In genomic region chr2:15436195-15436594, GRCh38 we compare ENCODE assay signal across 28 cellular contexts.
"Had no signal": no experiment of that assay in that cellular context is flagged by ENCODE, and none has a peak within 500 bp of the region (broad histone marks: within the 10 kb centered on the region; RNA-seq: fewer than 3 reads in every experiment).

No MANE protein-coding gene starts in this region.

- H3K27me3 Mint-ChIP-seq: naive thymus-derived CD8-positive, alpha-beta T cell; stimulated activated naive CD8-positive, alpha-beta T cell treated with anti-CD3 and anti-CD28 coated beads, Interleukin-15, Interleukin-2, amounts not matched to agents 100 ng/mL and 50 ng/mL, for 24 hours had no signal

- H2AFZ ChIP-seq: parathyroid adenoma had no signal

- H3K36me3 ChIP-seq: left lung, neutrophil, right atrium auricular region, suprapubic skin, thoracic aorta, tibial artery, upper lobe of right lung had no signal

- H3K27ac ChIP-seq: left lung, lower lobe of right lung, neutrophil, parathyroid adenoma, psoas muscle, right atrium auricular region, skin epidermis, suprapubic skin, thoracic aorta, tibial artery, upper lobe of right lung had no signal

- H3K4me1 ChIP-seq: left lung, lower lobe of right lung, parathyroid adenoma, right atrium auricular region, suprapubic skin, tibial artery, upper lobe of right lung had no signal

- H3K4me3 Mint-ChIP-seq: naive thymus-derived CD8-positive, alpha-beta T cell; nephron; neural crest cell; stimulated activated naive CD8-positive, alpha-beta T cell treated with anti-CD3 and anti-CD28 coated beads, Interleukin-15, Interleukin-2, amounts not matched to agents 100 ng/mL and 50 ng/mL, for 24 hours had no signal

- H3K9ac ChIP-seq: parathyroid adenoma had no signal

- DNase-seq: hippocampal formation; kidney glomerular epithelial cell; left colon; left lung; lower lobe of right lung; mammary epithelial cell; mesenchymal stem cell; naive thymus-derived CD8-positive, alpha-beta T cell; occipital lobe; psoas muscle; stimulated activated CD4-positive, alpha-beta T cell treated with anti-CD3 and anti-CD28 coated beads, Interleukin-12 subunit alpha, Interleukin-12 subunit beta, amount 100 ng/mL, for 4 hours; stimulated activated CD4-positive, alpha-beta T cell treated with anti-CD3 and anti-CD28 coated beads, Interleukin-15, amount 100 ng/mL, for 24 hours; stimulated activated CD4-positive, alpha-beta T cell treated with anti-CD3 and anti-CD28 coated beads, Interleukin-2, amount 100 ng/mL, for 24 hours; stimulated activated CD4-positive, alpha-beta T cell treated with anti-CD3 and anti-CD28 coated beads, Interleukin-4, amount 100 ng/mL, for 1 hour; stimulated activated naive CD4-positive, alpha-beta T cell; tibial artery; trophoblast cell; upper lobe of right lung had no signal

- ATAC-seq: left lung; lower lobe of right lung; naive thymus-derived CD8-positive, alpha-beta T cell; psoas muscle; sciatic nerve; upper lobe of right lung had no signal

- H3K27ac Mint-ChIP-seq: naive thymus-derived CD8-positive, alpha-beta T cell; nephron; stimulated activated naive CD8-positive, alpha-beta T cell treated with anti-CD3 and anti-CD28 coated beads, Interleukin-15, Interleukin-2, amounts not matched to agents 100 ng/mL and 50 ng/mL, for 24 hours had no signal

- H3K27me3 ChIP-seq: left lung, neutrophil, right atrium auricular region, suprapubic skin, tibial artery, upper lobe of right lung had no signal

- H3K9me3 Mint-ChIP-seq: naive thymus-derived CD8-positive, alpha-beta T cell; neural crest cell; stimulated activated naive CD8-positive, alpha-beta T cell treated with anti-CD3 and anti-CD28 coated beads, Interleukin-15, Interleukin-2, amounts not matched to agents 100 ng/mL and 50 ng/mL, for 24 hours had no signal

- H3K4me3 ChIP-seq: left lung, lower lobe of right lung, psoas muscle, right atrium auricular region, skin epidermis, suprapubic skin, thoracic aorta, tibial artery, upper lobe of right lung had no signal

- H3K9me3 ChIP-seq: left lung, lower lobe of right lung, neutrophil, psoas muscle, right atrium auricular region, suprapubic skin, thoracic aorta, tibial artery, upper lobe of right lung had no signal
